Comparison of ENCODE assay signal across 22 cellular contexts in genomic region chr14:104634031-104634760, GRCh38. TPM values are rescaled to one million over a fixed set of nuclear protein-coding genes. Genes with fewer than 3 reads are reported as not detected.
DNase-seq lines count a peak whose midpoint lies in the region; ATAC-seq and TF ChIP-seq lines count a peak whose summit lies in the region.
"Had no signal": no experiment of that assay in that cellular context is flagged by ENCODE, and none has a peak within 500 bp of the region (broad histone marks: within the 10 kb centered on the region; RNA-seq: fewer than 3 reads in every experiment).

No MANE protein-coding gene starts in this region.

- no peak overlapping the region for H3K27ac ChIP-seq in coronary artery
- H3K27ac ChIP-seq in sigmoid colon, result no peak overlapping the region
- H3K27ac ChIP-seq: A549, C4-2B, PC-9 had no signal

- DNase-seq in activated CD8-positive, alpha-beta memory T cell treated with anti-CD3 and anti-CD28 coated beads for 24 hours, result peak; percentile 35
- DNase-seq in activated CD8-positive, alpha-beta memory T cell treated with anti-CD3 and anti-CD28 coated beads, Interleukin-2, amount 50 U/mL, for 48 hours, result no peak
- DNase-seq in coronary artery (ENCODE audit: low spot score) (peak; percentile 61), sigmoid colon (peak; percentile 53)
- DNase-seq in activated CD4-positive, alpha-beta T cell treated with anti-CD3 and anti-CD28 coated beads, Interleukin-2, amount 50 U/mL, for 1 hour, result no peak
- DNase-seq: DND-41, GDM1, IMR-90, Karpas-422, MG63, NCI-H1092, NCI-H187, NCI-H2171 treated with DMSO at 0.1 percent for 48 hours, NCI-H510A, PC-9 had no signal

- no peaks in the 10 kb centered on the region for H3K4me1 ChIP-seq in sigmoid colon

- ATAC-seq in GM18870 (IDR thresholded peaks at IDR 0.05; ENCODE audit: unreplicated experiment) (no peak), GM19328 (IDR thresholded peaks at IDR 0.05; ENCODE audit: unreplicated experiment) (no peak)
- ATAC-seq: A549, GM12878, HCT116 had no signal

- TF ChIP-seq POLR2A in sigmoid colon (IDR thresholded peaks at IDR 0.05), result no peak

- no peaks in the 10 kb centered on the region for H3K36me3 ChIP-seq in sigmoid colon
- H3K36me3 ChIP-seq: MG63 had no signal

- no peak for TF ChIP-seq CTCF in coronary artery (IDR thresholded peaks at IDR 0.05)
- TF ChIP-seq CTCF in sigmoid colon (IDR thresholded peaks at IDR 0.05), result no peak

- intact Hi-C loops in sigmoid colon (cut with DNase I), result no loop called here

- WGBS in sigmoid colon, 2 donors, result 85 to 89% methylated on average over 23 of the region's 23 CpGs

- no peak for TF ChIP-seq EP300 in sigmoid colon (IDR thresholded peaks at IDR 0.05)

- H3K27me3 ChIP-seq in sigmoid colon, result peaks cover 0 to 24% (median 0%) of the 10 kb centered on the region in 3 donors
- H3K27me3 ChIP-seq: MG63 had no signal

- H3K4me3 ChIP-seq in coronary artery (no peak overlapping the region), sigmoid colon (no peak overlapping the region)
- H3K4me3 ChIP-seq: A549, GM12878, MG63, PC-9 had no signal

- no peaks in the 10 kb centered on the region for H3K9me3 ChIP-seq in sigmoid colon
- H3K9me3 ChIP-seq: MG63 had no signal

RNA-seq across cellular contexts. Expression of gene TMEM179, which starts 29.6 kb away (rescaled TPM):
- total RNA-seq in sigmoid colon, result 1 to 10 TPM; 1.4 to 5.4 (median 2.8) TPM
- polyA plus RNA-seq in sigmoid colon, result 1 to 10 TPM in 1 of 3 donors, not detected in 2; 4.2 TPM
- total RNA-seq: GM12878, IMR-90, PC-9 had no signal
- polyA plus RNA-seq: GM12878, IMR-90 had no signal

RNA-seq across cellular contexts. Expression of gene C14orf180, which starts 54.6 kb away (rescaled TPM):
- total RNA-seq in sigmoid colon, result 1 to 10 TPM in 1 of 4 donors, under 1 TPM in 2, not detected in 1; 0.16 to 5.0 (median 0.55) TPM
- 1 to 10 TPM in 1 of 3 donors, under 1 TPM in 2; 0.46 to 1.6 (median 0.60) TPM for polyA plus RNA-seq in sigmoid colon
- total RNA-seq: GM12878, HT1080, IMR-90, PC-9 had no signal
- polyA plus RNA-seq: A549, GM12878, IMR-90 had no signal

RNA-seq across cellular contexts. Expression of gene INF2, which starts 55.2 kb away (rescaled TPM):
- total RNA-seq in sigmoid colon, result 10 to 100 TPM; 26.3 to 67.0 (median 30.3) TPM
- polyA plus RNA-seq in sigmoid colon, result 100 to 1,000 TPM; 127 to 169 (median 130) TPM

Comparison
In these comparisons a context has a peak if more than half of its experiments do, and no peak if none do; other contexts are left out.
1. DNase-seq: peak in activated CD8-positive, alpha-beta memory T cell treated with anti-CD3 and anti-CD28 coated beads for 24 hours (single experiment), coronary artery (single experiment) and sigmoid colon (single experiment); none in activated CD8-positive, alpha-beta memory T cell treated with anti-CD3 and anti-CD28 coated beads, Interleukin-2, amount 50 U/mL, for 48 hours (single experiment) and activated CD4-positive, alpha-beta T cell treated with anti-CD3 and anti-CD28 coated beads, Interleukin-2, amount 50 U/mL, for 1 hour (single experiment).